8 cellular contexts compared by ENCODE assay signal in the genomic region with DNA sequence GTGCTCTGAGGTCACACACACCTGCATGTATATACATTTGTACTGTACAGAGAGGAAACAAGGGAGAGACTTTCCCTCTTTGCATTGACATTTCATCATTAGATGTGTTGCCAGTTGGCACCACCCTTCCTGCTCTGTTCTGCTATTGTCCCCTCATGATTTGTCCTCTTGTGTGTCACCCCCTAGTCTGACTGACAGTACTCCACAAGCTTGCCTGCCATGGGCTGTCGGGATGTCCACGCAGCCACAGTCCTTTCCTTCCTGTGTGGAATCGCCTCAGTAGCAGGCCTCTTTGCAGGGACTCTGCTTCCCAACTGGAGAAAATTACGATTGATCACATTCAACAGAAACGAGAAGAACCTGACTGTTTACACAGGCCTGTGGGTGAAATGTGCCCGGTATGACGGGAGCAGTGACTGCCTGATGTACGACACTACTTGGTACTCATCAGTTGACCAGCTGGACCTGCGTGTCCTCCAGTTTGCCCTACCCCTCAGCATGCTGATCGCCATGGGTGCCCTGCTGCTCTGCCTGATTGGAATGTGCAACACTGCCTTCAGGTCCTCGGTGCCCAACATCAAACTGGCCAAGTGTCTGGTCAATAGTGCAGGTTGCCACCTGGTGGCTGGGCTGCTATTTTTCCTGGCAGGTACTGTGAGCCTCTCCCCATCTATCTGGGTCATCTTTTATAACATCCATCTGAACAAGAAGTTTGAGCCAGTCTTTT. TPM values are rescaled to one million over a fixed set of nuclear protein-coding genes. Genes with fewer than 3 reads are reported as not detected.
A peak's percentile ranks its signal among the peaks of the same experiment; 100 is the strongest.
DNase-seq lines count a peak whose midpoint lies in the region; ATAC-seq and TF ChIP-seq lines count a peak whose summit lies in the region.

No MANE protein-coding gene starts in this region.

- CTCF ChIA-PET in mammary epithelial cell (lab: Charles Lee; ENCODE audit: low non-redundant PET), result no interaction called here

- H3F3A ChIP-seq in neural progenitor cell (ENCODE audit: low read depth), result no peaks in the 10 kb centered on the region

- no peaks in the 10 kb centered on the region for H4K20me1 ChIP-seq in mammary epithelial cell (ENCODE audit: insufficient read depth, low read length)
- H4K20me1 ChIP-seq in neural progenitor cell (ENCODE audit: low read depth), result peaks cover 28% of the 10 kb centered on the region

- no peaks in the 10 kb centered on the region for H3K9me3 Mint-ChIP-seq in neural progenitor cell

- peak; percentile 27 for ATAC-seq in Right ventricle myocardium inferior
- ATAC-seq in HG03045 (IDR thresholded peaks at IDR 0.05; ENCODE audit: unreplicated experiment), result no peak

- H3K36me3 ChIP-seq in right atrium auricular region (peaks cover 34% of the 10 kb centered on the region), mammary epithelial cell (ENCODE audit: insufficient read depth, low read length) (peaks cover 6% of the 10 kb centered on the region), neural progenitor cell (peaks cover 13% of the 10 kb centered on the region)

- dilution Hi-C loops in mammary epithelial cell (cut with HindIII; ENCODE audit: low sequenced_read_pairs), result no loop called here

- TF ChIP-seq CTCF in right atrium auricular region (IDR thresholded peaks at IDR 0.05) (no peak), mammary epithelial cell (conservative IDR thresholded peaks at IDR 0.05 in 1 of 2, IDR thresholded peaks at IDR 0.05 in 1 of 2; ENCODE audit: extremely low read depth in 1 of 2, insufficient read depth in 1 of 2, low read depth in 1 of 2, low read length in 2 of 2) (peak; percentile 44 to 59), neural progenitor cell (IDR thresholded peaks at IDR 0.05) (peak; percentile 49)

- H3K27me3 Mint-ChIP-seq in neural progenitor cell (ENCODE audit: insufficient read depth, low read depth), result no peaks in the 10 kb centered on the region

- no peak for DNase-seq in Right ventricle myocardium inferior (ENCODE audit: missing footprints)
- DNase-seq in right atrium auricular region (ENCODE audit: low spot score), result no peak
- peak; percentile 27 for DNase-seq in NAMALWA (ENCODE audit: low spot score)
- DNase-seq in mammary epithelial cell, result peak; percentile 30
- DNase-seq in neural progenitor cell (ENCODE audit: low spot score), result peak; percentile 33
- DNase-seq in CD1c-positive myeloid dendritic cell (ENCODE audit: extremely low spot score), result no peak
- DNase-seq in central memory CD4-positive, alpha-beta T cell, result no peak

- 90% methylated on average over 11 of the region's 11 CpGs for WGBS in mammary epithelial cell (ENCODE audit: low coverage, missing lambda C conversion rate)

- no peaks in the 10 kb centered on the region for H3K9me3 ChIP-seq in right atrium auricular region
- no peaks in the 10 kb centered on the region for H3K9me3 ChIP-seq in mammary epithelial cell (replicated peaks; ENCODE audit: insufficient read depth, low read length)
- no peaks in the 10 kb centered on the region for H3K9me3 ChIP-seq in neural progenitor cell (ENCODE audit: low read depth)

- no peak overlapping the region for H3K4me2 ChIP-seq in mammary epithelial cell (ENCODE audit: insufficient read depth, low read depth, low read length)
- no peak overlapping the region for H3K4me2 ChIP-seq in neural progenitor cell

- H3K79me2 ChIP-seq in mammary epithelial cell (ENCODE audit: insufficient read depth, low read length) (peaks cover 46% of the 10 kb centered on the region), neural progenitor cell (ENCODE audit: low read depth) (peaks cover 33% of the 10 kb centered on the region)

- H3K4me3 Mint-ChIP-seq in neural progenitor cell, result no peak overlapping the region

- in situ Hi-C loops in mammary epithelial cell (cut with MboI; ENCODE audit: low sequenced_read_pairs in 2 of 2), result loop anchor here (10.0 to 25.0 kb wide), 3 partner anchors 98 to 258 kb away; a partner anchor contains a TSS

- H3K4me3 ChIP-seq in right atrium auricular region (no peak overlapping the region), mammary epithelial cell (replicated peaks in 1 of 3; ENCODE audit: insufficient read depth in 1 of 3, low read depth in 2 of 3, low read length in 3 of 3) (no peak overlapping the region), neural progenitor cell (no peak overlapping the region)

- no TSS peak for BruUV-seq in mammary epithelial cell (replicated peaks; lab: Mats Ljungman, UMichigan)

- no peak overlapping the region for H3K9ac ChIP-seq in mammary epithelial cell (ENCODE audit: insufficient read depth, low read length)
- H3K9ac ChIP-seq in neural progenitor cell, result no peak overlapping the region

- no peaks in the 10 kb centered on the region for H3K4me1 Mint-ChIP-seq in neural progenitor cell

- H3K36me3 Mint-ChIP-seq in neural progenitor cell, result peaks cover 17% of the 10 kb centered on the region

- no peak overlapping the region for H3K27ac Mint-ChIP-seq in neural progenitor cell

- H3K27ac ChIP-seq in right atrium auricular region (no peak overlapping the region), mammary epithelial cell (ENCODE audit: insufficient read depth, low read depth, low read length) (no peak overlapping the region), neural progenitor cell (no peak overlapping the region)

- H3K27me3 ChIP-seq in right atrium auricular region (no peaks in the 10 kb centered on the region), mammary epithelial cell (ENCODE audit: insufficient read depth, low read length) (no peaks in the 10 kb centered on the region), neural progenitor cell (no peaks in the 10 kb centered on the region)

- H3K4me1 ChIP-seq in right atrium auricular region (peaks cover 0 to 22% of the 10 kb centered on the region in 2 donors), mammary epithelial cell (ENCODE audit: insufficient read depth, low read length) (peaks cover 2% of the 10 kb centered on the region), neural progenitor cell (no peaks in the 10 kb centered on the region)

- H2AFZ ChIP-seq in mammary epithelial cell (ENCODE audit: low read depth, low read length), result no peak overlapping the region
- H2AFZ ChIP-seq in neural progenitor cell (replicated peaks), result no peak overlapping the region

- intact Hi-C loops in Right ventricle myocardium inferior (cut with DNase I), result no loop called here
- intact Hi-C loops in mammary epithelial cell (cut with micrococcal nuclease), result loop anchor here (1.0 to 5.0 kb wide), 2 partner anchors 100 to 260 kb away; a partner anchor contains a TSS

RNA-seq across cellular contexts. Expression of a gene that starts 9.4 kb away (rescaled TPM):
- total RNA-seq in Right ventricle myocardium inferior (34.1 TPM), right atrium auricular region (10 to 100 TPM; 28.8 to 34.0 TPM), mammary epithelial cell (10 to 100 TPM; 45.3 to 68.5 TPM), neural progenitor cell (ENCODE audit: low replicate concordance) (64.9 and 87.3 TPM in 2 replicates)
- polyA plus RNA-seq in mammary epithelial cell, result 65.3 TPM
- 96.7 TPM for polyA minus RNA-seq in mammary epithelial cell

RNA-seq across cellular contexts. Expression of a gene that starts 56.8 kb away (rescaled TPM):
- total RNA-seq in Right ventricle myocardium inferior, result not detected
- not detected for total RNA-seq in right atrium auricular region
- total RNA-seq in mammary epithelial cell, result not detected
- polyA plus RNA-seq in mammary epithelial cell, result not detected
- not detected for polyA minus RNA-seq in mammary epithelial cell
- total RNA-seq in neural progenitor cell (ENCODE audit: low replicate concordance), result not detected in 2 replicates

Comparison
In these comparisons a context has a peak if more than half of its experiments do, and no peak if none do; other contexts are left out.
1. DNase-seq: peak in NAMALWA (single experiment), mammary epithelial cell (single experiment) and neural progenitor cell (single experiment); none in Right ventricle myocardium inferior (single experiment), right atrium auricular region (single experiment), CD1c-positive myeloid dendritic cell (single experiment) and central memory CD4-positive, alpha-beta T cell (single experiment).
2. CTCF ChIP-seq: peak in mammary epithelial cell (2 of 2) and neural progenitor cell (single experiment); none in right atrium auricular region (0 of 2).